Comparison of ENCODE assay signal across 12 cellular contexts in genomic region chr3:187713504-187713903, GRCh38. TPM values are rescaled to one million over a fixed set of nuclear protein-coding genes. Genes with fewer than 3 reads are reported as not detected.
DNase-seq lines count a peak whose midpoint lies in the region; ATAC-seq, FAIRE-seq and TF ChIP-seq lines count a peak whose summit lies in the region.
"Had no signal": no experiment of that assay in that cellular context is flagged by ENCODE, and none has a peak within 500 bp of the region (broad histone marks: within the 10 kb centered on the region; RNA-seq: fewer than 3 reads in every experiment).

No MANE protein-coding gene starts in this region.

- intact Hi-C loops in OCI-LY7 (cut with micrococcal nuclease; ENCODE audit: unreplicated experiment): loop anchor here (5.0 kb wide), 1 partner anchor 1244 kb away; no protein-coding TSS in a partner anchor
- intact Hi-C loops in ascending aorta (cut with DNase I): loop anchor here (5.0 to 10.0 kb wide), 2 partner anchors 489 to 1096 kb away; no protein-coding TSS in a partner anchor

- H3K79me2 ChIP-seq in OCI-LY7 (ENCODE audit: insufficient read depth, low read depth, low read length): no peaks in the 10 kb centered on the region

- POLR2A ChIA-PET in OCI-LY7 (lab: Charles Lee): interaction anchor here (0.6 to 1.1 kb wide), 2 partner anchors 10 to 32 kb away, joined by 3 to 4 read pairs; no protein-coding TSS in a partner anchor

- peaks cover 4% of the 10 kb centered on the region for H3K27me3 Mint-ChIP-seq in activated naive CD4-positive, alpha-beta T cell treated with anti-CD3 and anti-CD28 coated beads, Interleukin-2, amount 10 ng/mL, durations not matched to agents 7 days and 5 days
- H3K27me3 Mint-ChIP-seq in type B pancreatic cell: peaks cover 12% of the 10 kb centered on the region

- no TSS peak for BruUV-seq in OCI-LY7 (replicated peaks; lab: Mats Ljungman, UMichigan)

- H3K4me1 Mint-ChIP-seq in activated naive CD4-positive, alpha-beta T cell treated with anti-CD3 and anti-CD28 coated beads, Interleukin-2, amount 10 ng/mL, durations not matched to agents 7 days and 5 days: peaks cover 16% of the 10 kb centered on the region
- no peaks in the 10 kb centered on the region for H3K4me1 Mint-ChIP-seq in type B pancreatic cell (ENCODE audit: unreplicated experiment)

- H3K27me3 ChIP-seq in small intestine (ENCODE audit: control insufficient read depth in 2 of 2, insufficient read depth in 2 of 2, low read length in 2 of 2) (no peaks in the 10 kb centered on the region), ascending aorta (no peaks in the 10 kb centered on the region)

- no peaks in the 10 kb centered on the region for H3K36me3 ChIP-seq in OCI-LY7 (ENCODE audit: insufficient read depth, low read length)
- H3K36me3 ChIP-seq in small intestine (ENCODE audit: control insufficient read depth in 2 of 2, insufficient read depth in 2 of 2, low read length in 2 of 2): no peaks in the 10 kb centered on the region
- H3K36me3 ChIP-seq in ascending aorta: no peaks in the 10 kb centered on the region

- H3K27ac Mint-ChIP-seq in activated naive CD4-positive, alpha-beta T cell treated with anti-CD3 and anti-CD28 coated beads, Interleukin-2, amount 10 ng/mL, durations not matched to agents 7 days and 5 days: no peak overlapping the region
- H3K27ac Mint-ChIP-seq in type B pancreatic cell: no peak overlapping the region
- H3K27ac Mint-ChIP-seq: stimulated activated naive CD8-positive, alpha-beta T cell treated with anti-CD3 and anti-CD28 coated beads, Interleukin-15, Interleukin-2, amounts not matched to agents 100 ng/mL and 50 ng/mL, for 24 hours had no signal

- 63 to 79% (median 67%) methylated on average over 2 of the region's 2 CpGs for WGBS in small intestine, 3 donors

- H3K4me1 ChIP-seq in OCI-LY7 (ENCODE audit: insufficient read depth, low read length, poor library complexity, severe bottlenecking) (peaks cover 13% of the 10 kb centered on the region), small intestine (ENCODE audit: control insufficient read depth in 2 of 2, insufficient read depth in 1 of 2, low read depth in 1 of 2, low read length in 1 of 2) (no peaks in the 10 kb centered on the region), ascending aorta (no peaks in the 10 kb centered on the region)

- CTCF ChIA-PET in activated naive CD4-positive, alpha-beta T cell treated with anti-CD3 and anti-CD28 coated beads, Interleukin-2, amount 10 ng/mL, durations not matched to agents 7 days and 5 days (lab: Charles Lee): interaction anchor here (0.7 to 6.4 kb wide), 9 partner anchors 9 to 394 kb away, joined by 3 to 72 read pairs (median 4); no protein-coding TSS in a partner anchor
- CTCF ChIA-PET in OCI-LY7 (lab: Charles Lee; ENCODE audit: unreplicated experiment): no interaction called here

- no peaks in the 10 kb centered on the region for H4K20me1 ChIP-seq in OCI-LY7 (ENCODE audit: insufficient read depth, low read length)

- no peak for FAIRE-seq in small intestine (lab: Jason Lieb, UNC)

- ATAC-seq in HG03108 (IDR thresholded peaks at IDR 0.05; ENCODE audit: unreplicated experiment): no peak

- H3K9me2 ChIP-seq in OCI-LY7 (ENCODE audit: insufficient read depth, low read length): no peaks in the 10 kb centered on the region

- H3K27ac ChIP-seq in OCI-LY7 (ENCODE audit: low read depth, low read length, poor library complexity, severe bottlenecking) (no peak overlapping the region), small intestine (ENCODE audit: low read depth in 1 of 2, low read length in 1 of 2) (no peak overlapping the region), ascending aorta (no peak overlapping the region)
- H3K27ac ChIP-seq: C4-2B had no signal

- H3K9me3 ChIP-seq in OCI-LY7 (ENCODE audit: low read length): no peaks in the 10 kb centered on the region
- H3K9me3 ChIP-seq in small intestine (ENCODE audit: control insufficient read depth, low read depth): no peaks in the 10 kb centered on the region
- no peaks in the 10 kb centered on the region for H3K9me3 ChIP-seq in ascending aorta

- no peak overlapping the region for H3K4me2 ChIP-seq in OCI-LY7 (ENCODE audit: low read length)

- H3K4me3 ChIP-seq in OCI-LY7 (ENCODE audit: low read depth, low read length, poor library complexity, severe bottlenecking) (no peak overlapping the region), epithelial cell of esophagus (ENCODE audit: low read length) (no peak overlapping the region), small intestine (ENCODE audit: low read depth in 1 of 2, low read length in 2 of 2) (no peak overlapping the region), ascending aorta (no peak overlapping the region)

- TF ChIP-seq CTCF in OCI-LY7 (conservative IDR thresholded peaks at IDR 0.05; ENCODE audit: low read length) (no peak), epithelial cell of esophagus (IDR thresholded peaks at IDR 0.05; ENCODE audit: insufficient read depth, low read depth, low read length, missing control alignments) (no peak), type B pancreatic cell (conservative IDR thresholded peaks at IDR 0.05) (no peak), ascending aorta (IDR thresholded peaks at IDR 0.05) (no peak)

- H3K9me3 Mint-ChIP-seq in activated naive CD4-positive, alpha-beta T cell treated with anti-CD3 and anti-CD28 coated beads, Interleukin-2, amount 10 ng/mL, durations not matched to agents 7 days and 5 days: no peaks in the 10 kb centered on the region
- H3K9me3 Mint-ChIP-seq in type B pancreatic cell: no peaks in the 10 kb centered on the region
- H3K9me3 Mint-ChIP-seq: stimulated activated naive CD8-positive, alpha-beta T cell treated with anti-CD3 and anti-CD28 coated beads, Interleukin-15, Interleukin-2, amounts not matched to agents 100 ng/mL and 50 ng/mL, for 24 hours had no signal

- peak; percentile 33 for DNase-seq in activated naive CD4-positive, alpha-beta T cell treated with anti-CD3 and anti-CD28 coated beads, Interleukin-2, amount 10 ng/mL, durations not matched to agents 7 days and 5 days
- no peak for DNase-seq in activated naive CD4-positive, alpha-beta T cell (lab: John Stamatoyannopoulos, UW)
- DNase-seq in OCI-LY7 (ENCODE audit: low spot score): no peak
- DNase-seq in epithelial cell of esophagus (ENCODE audit: low read depth): peak; percentile 38
- DNase-seq in small intestine: peak; percentile 66
- DNase-seq in type B pancreatic cell (ENCODE audit: extremely low spot score, unreplicated experiment): no peak
- DNase-seq in ascending aorta (ENCODE audit: low spot score in 2 of 2): no peak
- DNase-seq: NCI-H526 treated with DMSO at 0.1 percent for 48 hours had no signal

- no peaks in the 10 kb centered on the region for H3K36me3 Mint-ChIP-seq in activated naive CD4-positive, alpha-beta T cell treated with anti-CD3 and anti-CD28 coated beads, Interleukin-2, amount 10 ng/mL, durations not matched to agents 7 days and 5 days
- H3K36me3 Mint-ChIP-seq in type B pancreatic cell: no peaks in the 10 kb centered on the region

- H2AFZ ChIP-seq in OCI-LY7 (ENCODE audit: low read length): peak overlapping the region; percentile 22; the same call in 1 of the 2 replicates

- no peak overlapping the region for H3K4me3 Mint-ChIP-seq in activated naive CD4-positive, alpha-beta T cell treated with anti-CD3 and anti-CD28 coated beads, Interleukin-2, amount 10 ng/mL, durations not matched to agents 7 days and 5 days
- no peak overlapping the region for H3K4me3 Mint-ChIP-seq in type B pancreatic cell
- H3K4me3 Mint-ChIP-seq: stimulated activated naive CD8-positive, alpha-beta T cell treated with anti-CD3 and anti-CD28 coated beads, Interleukin-15, Interleukin-2, amounts not matched to agents 100 ng/mL and 50 ng/mL, for 24 hours had no signal

RNA-seq across cellular contexts. Expression of gene RTP2, which starts 11.1 kb away (rescaled TPM):
- total RNA-seq in OCI-LY7 (2014; rRNA removed; shearing (Covaris generic)): not detected in 2 replicates
- total RNA-seq in OCI-LY7 (2022) (not detected in 2 replicates), type B pancreatic cell (ENCODE audit: low replicate concordance) (not detected in 2 replicates), ascending aorta (not detected)
- polyA plus RNA-seq in small intestine: not detected
- total RNA-seq: epithelial cell of proximal tubule had no signal

RNA-seq across cellular contexts. Expression of gene BCL6, which starts 31.8 kb away (rescaled TPM):
- 62.4 and 65.6 TPM in 2 replicates for total RNA-seq in OCI-LY7 (2014; rRNA removed; shearing (Covaris generic))
- total RNA-seq in OCI-LY7 (2022): 251 and 256 TPM in 2 replicates
- 10 to 100 TPM in 1 of 3 donors, 1 to 10 TPM in 2; 3.2 to 15.5 (median 3.6) TPM for polyA plus RNA-seq in small intestine
- total RNA-seq in type B pancreatic cell (ENCODE audit: low replicate concordance): 27.3 and 32.4 TPM in 2 replicates
- 97.9 TPM for total RNA-seq in ascending aorta

RNA-seq across cellular contexts. Expression of gene SST, which starts 43.3 kb away (rescaled TPM):
- not detected in 2 replicates for total RNA-seq in OCI-LY7 (2014; rRNA removed; shearing (Covaris generic))
- total RNA-seq in OCI-LY7 (2022) (not detected in 2 replicates), type B pancreatic cell (ENCODE audit: low replicate concordance) (553 and 667 TPM in 2 replicates), ascending aorta (not detected)
- polyA plus RNA-seq in small intestine: 100 to 1,000 TPM in 1 of 3 donors, 10 to 100 TPM in 2; 72.7 to 377 (median 87.8) TPM

Comparison
In these comparisons a context has a peak if more than half of its experiments do, and no peak if none do; other contexts are left out.
1. DNase-seq: peak in activated naive CD4-positive, alpha-beta T cell treated with anti-CD3 and anti-CD28 coated beads, Interleukin-2, amount 10 ng/mL, durations not matched to agents 7 days and 5 days (single experiment), epithelial cell of esophagus (single experiment) and small intestine (single experiment); none in activated naive CD4-positive, alpha-beta T cell (0 of 4), OCI-LY7 (single experiment), type B pancreatic cell (single experiment) and ascending aorta (0 of 2).
2. RNA of gene SST, which starts 43.3 kb away (total RNA-seq): 553 to 667 TPM in type B pancreatic cell; not detected in OCI-LY7 and not detected in ascending aorta (single experiment); every median in the first group is over 100 times any median in the second.